ENCODE assay signal across 20 cellular contexts in the genomic region with DNA sequence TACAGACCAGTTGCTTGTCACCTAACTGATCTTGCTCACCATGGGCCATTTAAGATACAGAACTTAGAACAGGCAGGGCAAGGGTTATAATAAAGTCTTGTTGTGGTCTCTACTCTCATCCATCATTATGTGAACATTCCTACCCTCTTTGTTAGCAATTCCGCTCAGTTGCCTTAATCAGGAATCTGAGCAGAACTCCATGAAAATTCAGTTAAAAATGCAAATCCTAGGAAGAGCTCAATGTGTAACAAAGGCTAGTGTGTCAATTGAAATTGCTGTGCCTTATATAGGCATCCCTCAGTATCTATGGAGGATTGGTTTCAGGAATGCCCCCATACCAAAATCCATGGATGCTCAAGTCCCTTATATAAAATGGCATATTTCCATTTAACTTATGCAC. TPM values are rescaled to one million over a fixed set of nuclear protein-coding genes. Genes with fewer than 3 reads are reported as not detected.
A peak's percentile ranks its signal among the peaks of the same experiment; 100 is the strongest.
DNase-seq lines count a peak whose midpoint lies in the region; ATAC-seq and TF ChIP-seq lines count a peak whose summit lies in the region.
"Had no signal": no experiment of that assay in that cellular context is flagged by ENCODE, and none has a peak within 500 bp of the region (broad histone marks: within the 10 kb centered on the region; RNA-seq: fewer than 3 reads in every experiment).

No MANE protein-coding gene starts in this region.

- in situ Hi-C loops in GM23248 (cut with MboI) (no loop called here), Panc1 (cut with HindIII; ENCODE audit: low pct_unique_long_range_greater_than_20kb, low sequenced_read_pairs) (no loop called here)

- H3K27ac ChIP-seq in GM23248 (no peak overlapping the region), Panc1 (ENCODE audit: low read length) (peak overlapping the region; percentile 37; the same call in 1 of the 2 replicates)
- H3K27ac ChIP-seq: 22Rv1 had no signal

- intact Hi-C loops in Panc1 (cut with micrococcal nuclease; ENCODE audit: unreplicated experiment), result no loop called here

- peaks cover 33% of the 10 kb centered on the region for H3K4me1 ChIP-seq in GM23248 (ENCODE audit: insufficient read depth)
- H3K4me1 ChIP-seq in Panc1 (ENCODE audit: control insufficient read depth, insufficient read depth, low read length), result peaks cover 26% of the 10 kb centered on the region
- H3K4me1 ChIP-seq: Caco-2 had no signal

- H3K27me3 ChIP-seq in GM23248 (replicated peaks; ENCODE audit: insufficient read depth) (no peaks in the 10 kb centered on the region), Panc1 (ENCODE audit: control insufficient read depth, insufficient read depth, low read length) (no peaks in the 10 kb centered on the region)

- DNase-seq in DMS53 (lab: John Stamatoyannopoulos, UW) (peak; percentile 3), DMS53 treated with DMSO at 0.1 percent for 48 hours (lab: John Stamatoyannopoulos, UW; ENCODE audit: unreplicated experiment) (no peak), GM23248 (peak; percentile 6), Panc1 (ENCODE audit: low read depth, low spot score) (no peak), NCI-H446 treated with DMSO at 0.1 percent for 48 hours (lab: John Stamatoyannopoulos, UW) (no peak), NCI-H2081 treated with DMSO at 0.1 percent for 48 hours (lab: John Stamatoyannopoulos, UW) (no peak), COR-L47 (lab: John Stamatoyannopoulos, UW) (no peak)
- DNase-seq: AML-193; C1 segment of cervical spinal cord; Caco-2; CD4-positive, alpha-beta memory T cell; DMS153; DMS79 treated with DMSO at 0.1 percent for 48 hours; GF-D8; H9; HFFc6 had no signal

- H3K4me2 ChIP-seq in GM23248 (ENCODE audit: unreplicated experiment), result no peak overlapping the region

- H3K4me3 ChIP-seq in GM23248 (no peak overlapping the region), Panc1 (ENCODE audit: low read depth in 2 of 2, low read length in 2 of 2) (no peak overlapping the region)

- H3F3A ChIP-seq in GM23248 (ENCODE audit: insufficient read depth), result peaks cover 38% of the 10 kb centered on the region

- WGBS in GM23248 (ENCODE audit: low coverage in 1 of 2, low lambda C conversion rate in 2 of 2, missing lambda C conversion rate in 2 of 2), 2 experiments, result 94 to 100% methylated on average over 1 of the region's 1 CpG

- POLR2A ChIA-PET in Panc1 (lab: Charles Lee), result no interaction called here

- no peaks in the 10 kb centered on the region for H4K20me1 ChIP-seq in GM23248 (ENCODE audit: insufficient read depth)

- H3K36me3 ChIP-seq in GM23248 (ENCODE audit: low read depth) (peaks cover 24% of the 10 kb centered on the region; the same call in 1 of the 2 replicates), Panc1 (ENCODE audit: control insufficient read depth, insufficient read depth, low read length) (peaks cover 27% of the 10 kb centered on the region)

- H2AFZ ChIP-seq in GM23248, result no peak overlapping the region

- no TSS peak for BruUV-seq in Panc1 (replicated peaks; lab: Mats Ljungman, UMichigan)

- no peaks in the 10 kb centered on the region for H3K9me2 ChIP-seq in GM23248 (ENCODE audit: insufficient read depth)

- no peak overlapping the region for H3K9ac ChIP-seq in GM23248

- no peaks in the 10 kb centered on the region for H3K79me2 ChIP-seq in GM23248 (ENCODE audit: insufficient read depth)

- CTCF ChIA-PET in Panc1 (lab: Charles Lee), result no interaction called here

- H3K9me3 ChIP-seq in GM23248 (ENCODE audit: low read depth) (no peaks in the 10 kb centered on the region), Panc1 (ENCODE audit: control insufficient read depth, insufficient read depth, low read depth, low read length) (peaks cover 19% of the 10 kb centered on the region)
- H3K9me3 ChIP-seq: Caco-2 had no signal

- TF ChIP-seq CTCF in Panc1 (IDR thresholded peaks at IDR 0.05), result no peak

- no peak for ATAC-seq in Panc1
- ATAC-seq: HCT116 had no signal

RNA-seq across cellular contexts. Expression of a gene that starts 44.5 kb away (rescaled TPM):
- total RNA-seq in GM23248 (2014; rRNA removed; shearing (Covaris generic)), result 0.51 TPM in 1 of 2 replicates, not detected in the other
- not detected in 2 replicates for polyA plus RNA-seq in GM23248 (2016; fragmentation: Nextera tagmentation; extraction: Ambion mirVana)
- total RNA-seq in Panc1 (2021; ENCODE audit: unreplicated experiment), result 5.8 TPM
- polyA plus RNA-seq in Panc1 (2012; ENCODE audit: insufficient read length), result 15.2 TPM
- total RNA-seq: CD4-positive, alpha-beta memory T cell; Daoy; HFFc6 had no signal
- polyA plus RNA-seq: BJ had no signal

RNA-seq across cellular contexts. Expression of a gene that starts 47.7 kb away (rescaled TPM):
- 14.5 and 19.7 TPM in 2 replicates for total RNA-seq in GM23248 (2014; rRNA removed; shearing (Covaris generic))
- 17.4 and 18.4 TPM in 2 replicates for polyA plus RNA-seq in GM23248 (2016; fragmentation: Nextera tagmentation; extraction: Ambion mirVana)
- 68.0 TPM for total RNA-seq in Panc1 (2021; ENCODE audit: unreplicated experiment)
- polyA plus RNA-seq in Panc1 (2012; ENCODE audit: insufficient read length), result 62.2 TPM

Comparison
In these comparisons a context has a peak if more than half of its experiments do, and no peak if none do; other contexts are left out.
1. DNase-seq: peak in DMS53 (single experiment) and GM23248 (single experiment); none in DMS53 treated with DMSO at 0.1 percent for 48 hours (single experiment), Panc1 (single experiment), NCI-H446 treated with DMSO at 0.1 percent for 48 hours (single experiment), NCI-H2081 treated with DMSO at 0.1 percent for 48 hours (single experiment) and COR-L47 (single experiment).